In the genomic region with DNA sequence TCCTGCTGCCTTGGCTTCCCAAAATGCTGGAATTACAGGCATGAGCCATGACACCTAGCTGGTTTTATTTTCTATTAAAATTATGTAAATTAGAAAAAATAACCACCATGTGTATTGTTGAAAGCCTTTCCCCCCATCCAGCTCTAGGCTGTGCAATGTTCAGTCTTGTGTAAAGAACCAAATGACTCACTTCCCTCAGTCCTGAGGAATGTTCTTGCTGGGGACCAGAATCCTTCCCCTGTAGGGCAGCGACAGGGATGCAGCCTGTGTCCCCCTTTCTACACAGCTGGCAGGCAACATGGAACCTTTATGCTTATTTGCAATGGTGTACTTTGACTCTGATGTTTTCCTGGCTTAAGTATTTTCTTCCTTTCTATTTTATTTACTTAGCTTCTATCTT, we compare ENCODE assay signal across 11 cellular contexts. TPM values are rescaled to one million over a fixed set of nuclear protein-coding genes. Genes with fewer than 3 reads are reported as not detected.
DNase-seq lines count a peak whose midpoint lies in the region; ATAC-seq and TF ChIP-seq lines count a peak whose summit lies in the region.
"Had no signal": no experiment of that assay in that cellular context is flagged by ENCODE, and none has a peak within 500 bp of the region (broad histone marks: within the 10 kb centered on the region; RNA-seq: fewer than 3 reads in every experiment).

No MANE protein-coding gene starts in this region.

- H3K27ac ChIP-seq in SK-N-SH (ENCODE audit: low read depth in 2 of 2, low read length in 1 of 2) = peak overlapping the region in 1 of 2 experiments; percentile 38; a peak in 1 of 4 replicates
- H3K27ac ChIP-seq: coronary artery had no signal

- H3K79me2 ChIP-seq in SK-N-SH (ENCODE audit: insufficient read depth) = no peaks in the 10 kb centered on the region

- no peak for TF ChIP-seq RAD21 in SK-N-SH (IDR thresholded peaks at IDR 0.05; ENCODE audit: low read length)

- TF ChIP-seq EP300 in SK-N-SH (IDR thresholded peaks at IDR 0.05; ENCODE audit: borderline replicate concordance in 1 of 2, low read depth in 1 of 2, low read length in 1 of 2) = no peak

- POLR2A ChIA-PET in SK-N-SH (lab: Yijun Ruan, JAX) = no interaction called here

- H3K9ac ChIP-seq in SK-N-SH = no peak overlapping the region

- H3K36me3 ChIP-seq in SK-N-SH (replicated peaks in 1 of 2; ENCODE audit: control insufficient read depth in 1 of 2, insufficient read depth in 2 of 2, low read length in 1 of 2) = no peaks in the 10 kb centered on the region

- peak; percentile 13; the same call in 1 of the 2 replicates for TF ChIP-seq CTCF in SK-N-SH (IDR thresholded peaks at IDR 0.05)

- H3K27me3 ChIP-seq in SK-N-SH (ENCODE audit: insufficient read depth) = no peaks in the 10 kb centered on the region

- no peaks in the 10 kb centered on the region for H3K9me2 ChIP-seq in SK-N-SH

- CTCF ChIA-PET in SK-N-SH (lab: Yijun Ruan, JAX) = interaction anchor here (0.7 to 1.9 kb wide), 4 partner anchors 12 to 89 kb away, joined by 3 to 8 read pairs (median 4); no protein-coding TSS in a partner anchor

- DNase-seq in AG08396 (ENCODE audit: low spot score) (peak; percentile 58), SK-N-SH (no peak), hepatic stellate cell (ENCODE audit: low spot score) (peak; percentile 55), NCI-H345 treated with DMSO at 0.1 percent for 48 hours (lab: John Stamatoyannopoulos, UW; ENCODE audit: unreplicated experiment) (no peak), dedifferentiated amniotic fluid mesenchymal stem cell (ENCODE audit: extremely low spot score) (no peak), GM19238 (ENCODE audit: insufficient read length, low spot score) (no peak)
- DNase-seq: CD4-positive, alpha-beta memory T cell had no signal

- 0 out of 2 replicates have a peak overlapping the region, but pooled peaks have one; percentile 68 for H2AFZ ChIP-seq in SK-N-SH (ENCODE audit: low read depth)

- 36% methylated on average over 1 of the region's 1 CpG for WGBS in SK-N-SH (ENCODE audit: low lambda C conversion rate)

- H3K4me3 ChIP-seq in SK-N-SH (ENCODE audit: low read depth in 2 of 2, low read length in 1 of 2) = no peak overlapping the region
- H3K4me3 ChIP-seq: coronary artery, lung had no signal

- H3K4me2 ChIP-seq in SK-N-SH = no peak overlapping the region

- peak; percentile 50 for ATAC-seq in HG03064 (IDR thresholded peaks at IDR 0.05; ENCODE audit: low read depth, unreplicated experiment)
- ATAC-seq in GM19455 (IDR thresholded peaks at IDR 0.05; ENCODE audit: unreplicated experiment) = no peak

- H3K4me1 ChIP-seq in SK-N-SH (ENCODE audit: control insufficient read depth in 1 of 2, insufficient read depth in 2 of 2, low read depth in 1 of 2, low read length in 1 of 2) = peaks cover 14 to 17% of the 10 kb centered on the region in 2 experiments

- H3F3A ChIP-seq in SK-N-SH (replicated peaks; ENCODE audit: insufficient read depth) = peaks cover 14% of the 10 kb centered on the region

- no peaks in the 10 kb centered on the region for H4K20me1 ChIP-seq in SK-N-SH (ENCODE audit: insufficient read depth)

- no peaks in the 10 kb centered on the region for H3K9me3 ChIP-seq in SK-N-SH

TF ChIP-seq in SK-N-SH, 30 proteins besides CTCF, POLR2A, EP300 and RAD21:
- TF ChIP-seq JUND (IDR thresholded peaks at IDR 0.05) (0 out of 2 replicates have a peak, but pooled peaks have one; percentile 27), YY1 (IDR thresholded peaks at IDR 0.05; ENCODE audit: low read depth) (no peak), FOSL2 (IDR thresholded peaks at IDR 0.05; ENCODE audit: borderline replicate concordance, low read depth) (peak; percentile 46; the same call in 1 of the 2 replicates)
- TF ChIP-seq, protein P1, sequence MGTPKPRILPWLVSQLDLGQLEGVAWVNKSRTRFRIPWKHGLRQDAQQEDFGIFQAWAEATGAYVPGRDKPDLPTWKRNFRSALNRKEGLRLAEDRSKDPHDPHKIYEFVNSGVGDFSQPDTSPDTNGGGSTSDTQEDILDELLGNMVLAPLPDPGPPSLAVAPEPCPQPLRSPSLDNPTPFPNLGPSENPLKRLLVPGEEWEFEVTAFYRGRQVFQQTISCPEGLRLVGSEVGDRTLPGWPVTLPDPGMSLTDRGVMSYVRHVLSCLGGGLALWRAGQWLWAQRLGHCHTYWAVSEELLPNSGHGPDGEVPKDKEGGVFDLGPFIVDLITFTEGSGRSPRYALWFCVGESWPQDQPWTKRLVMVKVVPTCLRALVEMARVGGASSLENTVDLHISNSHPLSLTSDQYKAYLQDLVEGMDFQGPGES (IDR thresholded peaks at IDR 0.05; ENCODE audit: low read depth, low read length) = no peak
TF ChIP-seq in SK-N-SH: peak in this region for 2.

RNA-seq across cellular contexts. Expression of gene AOX1, which starts 29.4 kb away (rescaled TPM):
- polyA plus RNA-seq in SK-N-SH (2012; rRNA removed) = 3.3 and 4.6 TPM in 2 replicates
- polyA plus RNA-seq in SK-N-SH (2012; cell fraction: cytosol; rRNA removed) = 3.7 and 3.8 TPM in 2 replicates
- 2.2 and 3.9 TPM in 2 replicates for polyA plus RNA-seq in SK-N-SH (2012; cell fraction: nucleus; rRNA removed)
- polyA plus RNA-seq: CD4-positive, alpha-beta memory T cell had no signal

Comparison
In these comparisons a context has a peak if more than half of its experiments do, and no peak if none do; other contexts are left out.
1. DNase-seq: peak in AG08396 (single experiment) and hepatic stellate cell (single experiment); none in SK-N-SH (single experiment), NCI-H345 treated with DMSO at 0.1 percent for 48 hours (single experiment), dedifferentiated amniotic fluid mesenchymal stem cell (single experiment) and GM19238 (single experiment).